Comparison of ENCODE assay signal across 1 cellular context in the genomic region with DNA sequence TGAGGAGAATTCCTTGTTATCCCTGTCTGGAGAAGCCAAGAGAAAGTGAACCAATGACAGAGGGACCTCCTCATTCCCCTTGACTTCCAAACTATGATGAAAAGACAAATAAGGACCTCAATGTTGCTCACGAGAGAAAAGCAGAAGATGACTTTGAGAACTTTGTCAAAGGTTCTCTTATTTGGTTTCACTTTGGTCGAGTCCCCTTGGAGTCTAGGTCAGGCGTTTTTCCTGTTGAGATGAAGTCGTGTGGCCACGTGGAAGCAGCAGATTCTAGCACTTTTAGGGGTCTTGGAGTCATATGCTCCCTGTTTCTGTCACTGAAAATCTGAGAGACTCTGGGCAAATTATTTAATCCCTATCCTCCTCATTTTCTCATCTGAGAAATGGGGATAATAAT.
TF ChIP-seq lines count a peak whose summit lies in the region.

No MANE protein-coding gene starts in this region.

TF ChIP-seq in H1, 55 proteins besides CTCF, POLR2A, EP300 and RAD21:
- TF ChIP-seq, protein P1, sequence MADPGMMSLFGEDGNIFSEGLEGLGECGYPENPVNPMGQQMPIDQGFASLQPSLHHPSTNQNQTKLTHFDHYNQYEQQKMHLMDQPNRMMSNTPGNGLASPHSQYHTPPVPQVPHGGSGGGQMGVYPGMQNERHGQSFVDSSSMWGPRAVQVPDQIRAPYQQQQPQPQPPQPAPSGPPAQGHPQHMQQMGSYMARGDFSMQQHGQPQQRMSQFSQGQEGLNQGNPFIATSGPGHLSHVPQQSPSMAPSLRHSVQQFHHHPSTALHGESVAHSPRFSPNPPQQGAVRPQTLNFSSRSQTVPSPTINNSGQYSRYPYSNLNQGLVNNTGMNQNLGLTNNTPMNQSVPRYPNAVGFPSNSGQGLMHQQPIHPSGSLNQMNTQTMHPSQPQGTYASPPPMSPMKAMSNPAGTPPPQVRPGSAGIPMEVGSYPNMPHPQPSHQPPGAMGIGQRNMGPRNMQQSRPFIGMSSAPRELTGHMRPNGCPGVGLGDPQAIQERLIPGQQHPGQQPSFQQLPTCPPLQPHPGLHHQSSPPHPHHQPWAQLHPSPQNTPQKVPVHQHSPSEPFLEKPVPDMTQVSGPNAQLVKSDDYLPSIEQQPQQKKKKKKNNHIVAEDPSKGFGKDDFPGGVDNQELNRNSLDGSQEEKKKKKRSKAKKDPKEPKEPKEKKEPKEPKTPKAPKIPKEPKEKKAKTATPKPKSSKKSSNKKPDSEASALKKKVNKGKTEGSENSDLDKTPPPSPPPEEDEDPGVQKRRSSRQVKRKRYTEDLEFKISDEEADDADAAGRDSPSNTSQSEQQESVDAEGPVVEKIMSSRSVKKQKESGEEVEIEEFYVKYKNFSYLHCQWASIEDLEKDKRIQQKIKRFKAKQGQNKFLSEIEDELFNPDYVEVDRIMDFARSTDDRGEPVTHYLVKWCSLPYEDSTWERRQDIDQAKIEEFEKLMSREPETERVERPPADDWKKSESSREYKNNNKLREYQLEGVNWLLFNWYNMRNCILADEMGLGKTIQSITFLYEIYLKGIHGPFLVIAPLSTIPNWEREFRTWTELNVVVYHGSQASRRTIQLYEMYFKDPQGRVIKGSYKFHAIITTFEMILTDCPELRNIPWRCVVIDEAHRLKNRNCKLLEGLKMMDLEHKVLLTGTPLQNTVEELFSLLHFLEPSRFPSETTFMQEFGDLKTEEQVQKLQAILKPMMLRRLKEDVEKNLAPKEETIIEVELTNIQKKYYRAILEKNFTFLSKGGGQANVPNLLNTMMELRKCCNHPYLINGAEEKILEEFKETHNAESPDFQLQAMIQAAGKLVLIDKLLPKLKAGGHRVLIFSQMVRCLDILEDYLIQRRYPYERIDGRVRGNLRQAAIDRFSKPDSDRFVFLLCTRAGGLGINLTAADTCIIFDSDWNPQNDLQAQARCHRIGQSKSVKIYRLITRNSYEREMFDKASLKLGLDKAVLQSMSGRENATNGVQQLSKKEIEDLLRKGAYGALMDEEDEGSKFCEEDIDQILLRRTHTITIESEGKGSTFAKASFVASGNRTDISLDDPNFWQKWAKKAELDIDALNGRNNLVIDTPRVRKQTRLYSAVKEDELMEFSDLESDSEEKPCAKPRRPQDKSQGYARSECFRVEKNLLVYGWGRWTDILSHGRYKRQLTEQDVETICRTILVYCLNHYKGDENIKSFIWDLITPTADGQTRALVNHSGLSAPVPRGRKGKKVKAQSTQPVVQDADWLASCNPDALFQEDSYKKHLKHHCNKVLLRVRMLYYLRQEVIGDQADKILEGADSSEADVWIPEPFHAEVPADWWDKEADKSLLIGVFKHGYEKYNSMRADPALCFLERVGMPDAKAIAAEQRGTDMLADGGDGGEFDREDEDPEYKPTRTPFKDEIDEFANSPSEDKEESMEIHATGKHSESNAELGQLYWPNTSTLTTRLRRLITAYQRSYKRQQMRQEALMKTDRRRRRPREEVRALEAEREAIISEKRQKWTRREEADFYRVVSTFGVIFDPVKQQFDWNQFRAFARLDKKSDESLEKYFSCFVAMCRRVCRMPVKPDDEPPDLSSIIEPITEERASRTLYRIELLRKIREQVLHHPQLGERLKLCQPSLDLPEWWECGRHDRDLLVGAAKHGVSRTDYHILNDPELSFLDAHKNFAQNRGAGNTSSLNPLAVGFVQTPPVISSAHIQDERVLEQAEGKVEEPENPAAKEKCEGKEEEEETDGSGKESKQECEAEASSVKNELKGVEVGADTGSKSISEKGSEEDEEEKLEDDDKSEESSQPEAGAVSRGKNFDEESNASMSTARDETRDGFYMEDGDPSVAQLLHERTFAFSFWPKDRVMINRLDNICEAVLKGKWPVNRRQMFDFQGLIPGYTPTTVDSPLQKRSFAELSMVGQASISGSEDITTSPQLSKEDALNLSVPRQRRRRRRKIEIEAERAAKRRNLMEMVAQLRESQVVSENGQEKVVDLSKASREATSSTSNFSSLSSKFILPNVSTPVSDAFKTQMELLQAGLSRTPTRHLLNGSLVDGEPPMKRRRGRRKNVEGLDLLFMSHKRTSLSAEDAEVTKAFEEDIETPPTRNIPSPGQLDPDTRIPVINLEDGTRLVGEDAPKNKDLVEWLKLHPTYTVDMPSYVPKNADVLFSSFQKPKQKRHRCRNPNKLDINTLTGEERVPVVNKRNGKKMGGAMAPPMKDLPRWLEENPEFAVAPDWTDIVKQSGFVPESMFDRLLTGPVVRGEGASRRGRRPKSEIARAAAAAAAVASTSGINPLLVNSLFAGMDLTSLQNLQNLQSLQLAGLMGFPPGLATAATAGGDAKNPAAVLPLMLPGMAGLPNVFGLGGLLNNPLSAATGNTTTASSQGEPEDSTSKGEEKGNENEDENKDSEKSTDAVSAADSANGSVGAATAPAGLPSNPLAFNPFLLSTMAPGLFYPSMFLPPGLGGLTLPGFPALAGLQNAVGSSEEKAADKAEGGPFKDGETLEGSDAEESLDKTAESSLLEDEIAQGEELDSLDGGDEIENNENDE (IDR thresholded peaks at IDR 0.05; ENCODE audit: insufficient replicate concordance, low read length) = no peak
- TF ChIP-seq BCL11A (IDR thresholded peaks at IDR 0.05; ENCODE audit: low read depth in 2 of 2, low read length in 2 of 2) (no peak), CBX8 (IDR thresholded peaks at IDR 0.05; ENCODE audit: borderline replicate concordance, low read depth, low read length) (no peak), RBBP5 (IDR thresholded peaks at IDR 0.05; ENCODE audit: borderline replicate concordance, low read depth, low read length) (no peak), CHD2 (IDR thresholded peaks at IDR 0.05; ENCODE audit: low read length) (no peak), EGR1 (IDR thresholded peaks at IDR 0.05; ENCODE audit: borderline replicate concordance, low read depth, low read length) (no peak), SIN3A (conservative IDR thresholded peaks at IDR 0.05 in 1 of 2, IDR thresholded peaks at IDR 0.05 in 1 of 2; ENCODE audit: low read depth in 1 of 2, low read length in 2 of 2) (no peak), CHD1 (IDR thresholded peaks at IDR 0.05; ENCODE audit: low read depth, low read length) (no peak)
